ENCODE assay signal across 8 cellular contexts in the genomic region with DNA sequence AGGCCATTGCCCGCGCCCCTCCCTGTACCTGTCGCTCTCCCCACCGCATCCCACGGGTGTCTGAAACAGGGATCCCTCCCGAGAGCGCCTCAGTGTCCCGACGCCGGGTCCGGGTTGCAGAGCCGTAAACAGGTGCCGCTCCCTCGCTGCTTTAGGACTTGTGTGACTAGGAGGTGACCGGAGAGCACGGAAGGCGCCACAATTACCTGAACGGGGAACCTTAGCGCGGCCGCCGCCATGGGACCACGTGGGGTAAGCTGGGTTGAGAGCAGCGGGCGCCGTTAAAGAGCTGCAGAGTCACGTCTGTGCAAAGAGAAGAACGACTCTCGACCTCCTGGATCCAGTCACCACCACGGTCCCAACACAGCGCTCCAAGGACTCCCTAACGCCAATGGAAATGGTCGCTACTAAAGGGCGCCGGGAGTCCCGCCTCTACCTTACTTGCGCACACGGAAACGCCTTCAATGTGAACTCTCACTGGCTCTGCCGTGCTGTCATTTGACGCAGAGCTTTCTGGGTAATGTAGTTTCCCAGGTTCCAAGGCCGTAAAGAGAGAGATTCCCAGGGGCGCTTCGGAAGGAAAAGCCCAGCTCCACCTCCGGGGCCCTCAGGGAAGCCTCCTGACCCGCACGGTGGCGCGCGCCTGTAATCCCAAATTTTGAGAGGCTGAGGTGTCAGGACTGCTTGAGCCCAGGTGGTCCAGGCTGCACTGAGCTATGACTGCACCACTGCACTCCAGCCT. TPM values are rescaled to one million over a fixed set of nuclear protein-coding genes. Genes with fewer than 3 reads are reported as not detected.
DNase-seq lines count a peak whose midpoint lies in the region; ATAC-seq lines count a peak whose summit lies in the region.

A gene (minus strand): TSS at position 409 of the 742 bp plus-strand sequence. CDS start 170 bp downstream, at position 239.

- H3K27ac Mint-ChIP-seq in activated CD8-positive, alpha-beta T cell treated with anti-CD3 and anti-CD28 coated beads, Interleukin-2, amount 10 ng/mL, durations not matched to agents 7 days and 5 days: peak within 1 kb of the TSS; percentile 90

- POLR2A ChIA-PET in activated CD8-positive, alpha-beta T cell treated with anti-CD3 and anti-CD28 coated beads, Interleukin-2, amount 10 ng/mL, durations not matched to agents 7 days and 5 days (lab: Charles Lee): interaction anchor here (0.6 to 1.2 kb wide), 5 partner anchors 67 to 464 kb away, joined by 3 to 4 read pairs (median 3); a partner anchor contains a TSS

- peaks cover 55% of the 10 kb centered on the region for H3K4me1 Mint-ChIP-seq in activated CD8-positive, alpha-beta T cell treated with anti-CD3 and anti-CD28 coated beads, Interleukin-2, amount 10 ng/mL, durations not matched to agents 7 days and 5 days (ENCODE audit: low read depth)

- CTCF ChIA-PET in activated CD8-positive, alpha-beta T cell treated with anti-CD3 and anti-CD28 coated beads, Interleukin-2, amount 10 ng/mL, durations not matched to agents 7 days and 5 days (lab: Charles Lee): no interaction called here

- H3K4me3 Mint-ChIP-seq in activated CD8-positive, alpha-beta T cell treated with anti-CD3 and anti-CD28 coated beads, Interleukin-2, amount 10 ng/mL, durations not matched to agents 7 days and 5 days: peak within 1 kb of the TSS; percentile 94

- no peaks in the 10 kb centered on the region for H3K9me3 Mint-ChIP-seq in activated CD8-positive, alpha-beta T cell treated with anti-CD3 and anti-CD28 coated beads, Interleukin-2, amount 10 ng/mL, durations not matched to agents 7 days and 5 days (ENCODE audit: insufficient read depth)

- DNase-seq in C1 segment of cervical spinal cord (lab: John Stamatoyannopoulos, UW): peak in 13 of 14 donors; percentile 20 to 89 (median 74)
- DNase-seq in HK-2 (ENCODE audit: unreplicated experiment): peak; percentile 88
- DNase-seq in NCI-H82 treated with DMSO at 0.1 percent for 48 hours (lab: John Stamatoyannopoulos, UW; ENCODE audit: unreplicated experiment): peak; percentile 84
- peak; percentile 85 for DNase-seq in activated CD8-positive, alpha-beta T cell treated with anti-CD3 and anti-CD28 coated beads, Interleukin-2, amount 10 ng/mL, durations not matched to agents 7 days and 5 days
- DNase-seq in effector CD8-positive, alpha-beta T cell (lab: John Stamatoyannopoulos, UW): peak; percentile 69
- peak; percentile 93 to 94 for DNase-seq in lung microvascular endothelial cell (ENCODE audit: low read depth in 2 of 2)
- peak; percentile 38 to 58 (median 43) for DNase-seq in stimulated activated CD4-positive, alpha-beta T cell treated with anti-CD3 and anti-CD28 coated beads, TNF-alpha, amount 100 ng/mL, for 4 hours (ENCODE audit: low read depth in 3 of 3)

- peaks cover 32% of the 10 kb centered on the region for H3K36me3 Mint-ChIP-seq in activated CD8-positive, alpha-beta T cell treated with anti-CD3 and anti-CD28 coated beads, Interleukin-2, amount 10 ng/mL, durations not matched to agents 7 days and 5 days (ENCODE audit: low read depth)

- ATAC-seq in GM19351 (IDR thresholded peaks at IDR 0.05; ENCODE audit: unreplicated experiment): peak; percentile 65
- ATAC-seq in activated CD8-positive, alpha-beta T cell treated with anti-CD3 and anti-CD28 coated beads, Interleukin-2, amount 10 ng/mL, durations not matched to agents 7 days and 5 days: peak; percentile 86

- no peaks in the 10 kb centered on the region for H3K27me3 Mint-ChIP-seq in activated CD8-positive, alpha-beta T cell treated with anti-CD3 and anti-CD28 coated beads, Interleukin-2, amount 10 ng/mL, durations not matched to agents 7 days and 5 days (ENCODE audit: low read depth)

RNA-seq across cellular contexts. Expression of the gene that starts here (rescaled TPM):
- total RNA-seq in activated CD8-positive, alpha-beta T cell treated with anti-CD3 and anti-CD28 coated beads, Interleukin-2, amount 10 ng/mL, durations not matched to agents 7 days and 5 days: 1 to 10 TPM; 7.1 to 9.7 TPM
- total RNA-seq in lung microvascular endothelial cell: 4.6 and 8.5 TPM in 2 replicates

Comparison
In these comparisons a context has a peak if more than half of its experiments do, and no peak if none do; other contexts are left out.
1. Peak in every context shown above with its lines: DNase-seq and ATAC-seq.
2. DNase-seq: peak in every context shown above with its lines; median percentile 94 in lung microvascular endothelial cell; 88 in HK-2; 85 in activated CD8-positive, alpha-beta T cell treated with anti-CD3 and anti-CD28 coated beads, Interleukin-2, amount 10 ng/mL, durations not matched to agents 7 days and 5 days; 84 in NCI-H82 treated with DMSO at 0.1 percent for 48 hours; 74 in C1 segment of cervical spinal cord; 69 in effector CD8-positive, alpha-beta T cell; 43 in stimulated activated CD4-positive, alpha-beta T cell treated with anti-CD3 and anti-CD28 coated beads, TNF-alpha, amount 100 ng/mL, for 4 hours.